Comparison of ENCODE assay signal across 10 cellular contexts in the genomic region with DNA sequence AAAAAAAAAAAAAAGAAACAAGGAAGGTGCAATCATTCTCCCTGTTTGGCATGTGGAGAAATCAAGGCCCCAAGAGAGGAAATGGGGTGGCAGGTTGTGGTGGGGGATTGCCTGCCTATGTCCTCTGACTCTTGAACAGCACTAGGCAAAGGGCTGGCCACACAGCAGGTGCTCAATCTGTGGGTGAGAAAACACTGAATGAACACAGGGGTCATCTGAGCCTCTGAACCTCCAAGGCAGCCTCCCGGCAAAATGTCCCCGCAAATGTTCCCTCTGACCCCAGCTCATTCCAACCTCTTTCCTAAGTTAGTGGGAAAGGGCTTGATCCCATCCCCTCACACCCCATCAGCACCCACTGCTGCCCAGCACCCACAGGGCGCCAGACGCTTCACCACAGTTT. TPM values are rescaled to one million over a fixed set of nuclear protein-coding genes. Genes with fewer than 3 reads are reported as not detected.
DNase-seq lines count a peak whose midpoint lies in the region; ATAC-seq and TF ChIP-seq lines count a peak whose summit lies in the region.
"Had no signal": no experiment of that assay in that cellular context is flagged by ENCODE, and none has a peak within 500 bp of the region (broad histone marks: within the 10 kb centered on the region; RNA-seq: fewer than 3 reads in every experiment).

No MANE protein-coding gene starts in this region.

- TF ChIP-seq CTCF in activated CD8-positive, alpha-beta T cell treated with anti-CD3 and anti-CD28 coated beads for 36 hours (IDR thresholded peaks at IDR 0.05), result no peak
- TF ChIP-seq CTCF in lung (IDR thresholded peaks at IDR 0.05; ENCODE audit: control extremely low read depth, extremely low read depth) (no peak), testis (IDR thresholded peaks at IDR 0.05) (no peak), progenitor cell of endocrine pancreas (IDR thresholded peaks at IDR 0.05; ENCODE audit: unreplicated experiment) (no peak)

- no peaks in the 10 kb centered on the region for H3K27me3 Mint-ChIP-seq in activated T-cell treated with anti-CD3 and anti-CD28 coated beads, Interleukin-2, amount 50 U/mL, for 24 hours
- no peaks in the 10 kb centered on the region for H3K27me3 Mint-ChIP-seq in activated CD8-positive, alpha-beta T cell treated with anti-CD3 and anti-CD28 coated beads for 36 hours
- H3K27me3 Mint-ChIP-seq in progenitor cell of endocrine pancreas, result no peaks in the 10 kb centered on the region

- H3K27me3 ChIP-seq in lung (ENCODE audit: control insufficient read depth, insufficient read depth), result no peaks in the 10 kb centered on the region
- no peaks in the 10 kb centered on the region for H3K27me3 ChIP-seq in testis

- H3K4me3 ChIP-seq in lung (no peak overlapping the region), testis (no peak overlapping the region)

- H3K9me3 ChIP-seq in lung (ENCODE audit: control insufficient read depth in 2 of 2, insufficient read depth in 1 of 2, low read length in 1 of 2) (no peaks in the 10 kb centered on the region), testis (no peaks in the 10 kb centered on the region)

- no peak for DNase-seq in activated T-cell treated with anti-CD3 and anti-CD28 coated beads, Interleukin-2, amount 50 U/mL, for 24 hours
- no peak for DNase-seq in activated T-cell treated with anti-CD3 and anti-CD28 coated beads, Interleukin-2, amount 50 U/mL, for 1 hour
- DNase-seq in activated CD8-positive, alpha-beta T cell treated with anti-CD3 and anti-CD28 coated beads for 36 hours, result peak; percentile 19
- no peak for DNase-seq in lung (ENCODE audit: low spot score)
- DNase-seq in testis, result no peak
- no peak for DNase-seq in NCI-H2171 (lab: John Stamatoyannopoulos, UW)
- DNase-seq in progenitor cell of endocrine pancreas (ENCODE audit: low spot score, unreplicated experiment), result no peak
- DNase-seq: effector CD8-positive, alpha-beta T cell; NCI-H510A had no signal

- peak overlapping the region; percentile 59 to 86 for H3K27ac ChIP-seq in lung (ENCODE audit: low read depth in 1 of 2, low read length in 1 of 2)
- peak overlapping the region; percentile 95 to 98 for H3K27ac ChIP-seq in testis

- H3K4me1 ChIP-seq in lung (ENCODE audit: control insufficient read depth in 2 of 2, insufficient read depth in 2 of 2, low read length in 2 of 2) (peaks cover 10 to 24% of the 10 kb centered on the region in 2 donors), testis (peaks cover 32% of the 10 kb centered on the region)

- no peak overlapping the region for H3K4me3 Mint-ChIP-seq in activated T-cell treated with anti-CD3 and anti-CD28 coated beads, Interleukin-2, amount 50 U/mL, for 24 hours
- H3K4me3 Mint-ChIP-seq in activated CD8-positive, alpha-beta T cell treated with anti-CD3 and anti-CD28 coated beads for 36 hours, result peak overlapping the region; percentile 42
- H3K4me3 Mint-ChIP-seq in progenitor cell of endocrine pancreas (ENCODE audit: low read depth), result no peak overlapping the region

- H3K27ac Mint-ChIP-seq in activated T-cell treated with anti-CD3 and anti-CD28 coated beads, Interleukin-2, amount 50 U/mL, for 24 hours, result peak overlapping the region; percentile 92
- peak overlapping the region; percentile 82 for H3K27ac Mint-ChIP-seq in activated CD8-positive, alpha-beta T cell treated with anti-CD3 and anti-CD28 coated beads for 36 hours
- no peak overlapping the region for H3K27ac Mint-ChIP-seq in progenitor cell of endocrine pancreas

- H3K36me3 ChIP-seq in lung (ENCODE audit: control insufficient read depth in 2 of 2, insufficient read depth in 2 of 2, low read length in 2 of 2), result no peaks in the 10 kb centered on the region
- H3K36me3 ChIP-seq in testis (ENCODE audit: low read depth, missing control alignments), result no peaks in the 10 kb centered on the region

- no peaks in the 10 kb centered on the region for H3K9me3 Mint-ChIP-seq in activated T-cell treated with anti-CD3 and anti-CD28 coated beads, Interleukin-2, amount 50 U/mL, for 24 hours
- H3K9me3 Mint-ChIP-seq in activated CD8-positive, alpha-beta T cell treated with anti-CD3 and anti-CD28 coated beads for 36 hours, result no peaks in the 10 kb centered on the region
- no peaks in the 10 kb centered on the region for H3K9me3 Mint-ChIP-seq in progenitor cell of endocrine pancreas (ENCODE audit: low read depth)

- no peak for TF ChIP-seq POLR2A in testis (IDR thresholded peaks at IDR 0.05)

- intact Hi-C loops in activated CD8-positive, alpha-beta T cell treated with anti-CD3 and anti-CD28 coated beads for 36 hours (cut with micrococcal nuclease), result no loop called here
- intact Hi-C loops in testis (cut with DNase I; ENCODE audit: low total_unique reads), result no loop called here

- peaks cover 83% of the 10 kb centered on the region for H3K4me1 Mint-ChIP-seq in activated T-cell treated with anti-CD3 and anti-CD28 coated beads, Interleukin-2, amount 50 U/mL, for 24 hours (ENCODE audit: low read depth)
- H3K4me1 Mint-ChIP-seq in activated CD8-positive, alpha-beta T cell treated with anti-CD3 and anti-CD28 coated beads for 36 hours (ENCODE audit: low read depth), result peaks cover 68% of the 10 kb centered on the region
- peaks cover 35% of the 10 kb centered on the region for H3K4me1 Mint-ChIP-seq in progenitor cell of endocrine pancreas (ENCODE audit: low read depth)

- peaks cover 8% of the 10 kb centered on the region for H3K36me3 Mint-ChIP-seq in activated T-cell treated with anti-CD3 and anti-CD28 coated beads, Interleukin-2, amount 50 U/mL, for 24 hours (ENCODE audit: low read depth)
- H3K36me3 Mint-ChIP-seq in activated CD8-positive, alpha-beta T cell treated with anti-CD3 and anti-CD28 coated beads for 36 hours (ENCODE audit: low read depth), result peaks cover 7% of the 10 kb centered on the region
- H3K36me3 Mint-ChIP-seq in progenitor cell of endocrine pancreas (ENCODE audit: insufficient read depth), result no peaks in the 10 kb centered on the region

- POLR2A ChIA-PET in activated CD8-positive, alpha-beta T cell treated with anti-CD3 and anti-CD28 coated beads for 36 hours (lab: Charles Lee), result interaction anchor here (0.6 to 1.8 kb wide), 3 partner anchors 13 to 63 kb away, joined by 3 to 7 read pairs (median 4); a partner anchor contains a TSS

- CTCF ChIA-PET in activated CD8-positive, alpha-beta T cell treated with anti-CD3 and anti-CD28 coated beads for 36 hours (lab: Charles Lee), result interaction anchor here (1.1 to 3.4 kb wide), 3 partner anchors 11 to 176 kb away, joined by 3 to 13 read pairs (median 3); no protein-coding TSS in a partner anchor

- 90 to 93% methylated on average over 4 of the region's 4 CpGs for WGBS in lung, 2 donors
- 91 to 95% methylated on average over 4 of the region's 4 CpGs for WGBS in testis, 2 donors

- no peak for ATAC-seq in activated CD8-positive, alpha-beta T cell treated with anti-CD3 and anti-CD28 coated beads for 36 hours
- ATAC-seq in lung (ENCODE audit: insufficient read depth, low FRiP score) (no peak), GM19467 (IDR thresholded peaks at IDR 0.05; ENCODE audit: unreplicated experiment) (no peak)

RNA-seq across cellular contexts. Expression of a gene that starts 4.6 kb away (rescaled TPM):
- 10 to 100 TPM; 52.4 to 53.6 TPM for total RNA-seq in activated CD8-positive, alpha-beta T cell treated with anti-CD3 and anti-CD28 coated beads for 36 hours
- total RNA-seq in lung (10 to 100 TPM; 36.8 to 73.5 TPM), testis (100 to 1,000 TPM in 1 of 2 donors, 10 to 100 TPM in 1; 89.4 to 122 TPM), progenitor cell of endocrine pancreas (76.0 and 76.4 TPM in 2 replicates)
- polyA plus RNA-seq in lung (10 to 100 TPM; 11.9 to 37.8 TPM), testis (ENCODE audit: insufficient read depth, low read depth, low replicate concordance) (135 TPM)

RNA-seq across cellular contexts. Expression of a gene that starts 24.8 kb away (rescaled TPM):
- 10 to 100 TPM; 12.5 to 13.7 TPM for total RNA-seq in activated CD8-positive, alpha-beta T cell treated with anti-CD3 and anti-CD28 coated beads for 36 hours
- 10 to 100 TPM; 30.0 to 43.9 TPM for total RNA-seq in lung
- polyA plus RNA-seq in lung, result 10 to 100 TPM; 36.3 to 57.8 TPM
- total RNA-seq in testis, result 1 to 10 TPM; 3.7 to 5.8 TPM
- 3.2 TPM for polyA plus RNA-seq in testis (ENCODE audit: insufficient read depth, low read depth, low replicate concordance)
- 8.4 and 10.2 TPM in 2 replicates for total RNA-seq in progenitor cell of endocrine pancreas
